In the genomic region with DNA sequence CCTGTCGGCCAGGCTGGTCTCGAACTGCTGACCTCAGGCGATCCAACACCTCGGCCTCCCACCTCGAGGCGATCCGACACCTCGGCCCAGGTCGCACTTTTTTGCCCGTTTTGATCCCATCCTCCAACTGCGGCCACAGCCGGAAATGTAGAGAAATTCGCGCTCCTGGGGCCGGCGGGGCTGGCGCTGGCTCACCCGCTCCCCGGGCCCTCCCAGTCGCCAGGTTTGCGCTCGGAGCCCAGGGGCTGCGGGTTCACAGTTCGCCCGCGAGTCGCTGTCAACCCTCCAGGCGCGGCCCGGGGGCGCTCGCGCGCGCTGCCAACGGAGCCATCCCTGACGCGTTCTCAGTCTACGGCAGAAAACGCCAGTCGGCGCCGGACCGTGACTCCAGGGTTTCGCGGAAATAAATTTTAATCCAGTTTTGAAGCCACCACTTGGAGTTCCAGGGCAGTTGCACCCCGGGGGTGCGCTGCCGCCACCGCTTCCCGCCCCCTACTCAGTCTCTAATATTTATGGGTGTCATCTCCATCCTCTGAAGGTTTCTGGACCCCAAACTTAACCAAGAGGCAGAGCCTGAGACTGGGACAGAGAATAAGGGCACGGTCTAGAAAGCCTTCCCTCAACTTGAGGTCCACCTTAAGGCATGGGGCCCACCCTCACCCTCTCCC, we compare ENCODE assay signal across 8 cellular contexts. TPM values are rescaled to one million over a fixed set of nuclear protein-coding genes. Genes with fewer than 3 reads are reported as not detected.
DNase-seq lines count a peak whose midpoint lies in the region; ATAC-seq, FAIRE-seq and TF ChIP-seq lines count a peak whose summit lies in the region.

No MANE protein-coding gene starts in this region.

- in situ Hi-C loops in GM13977 (cut with MboI; ENCODE audit: low pct_unique_long_range_greater_than_20kb, low sequenced_read_pairs, unreplicated experiment) = no loop called here
- in situ Hi-C loops in transverse colon (cut with MboI; ENCODE audit: low pct_ligation_motif_present in 1 of 4, low pct_unique_long_range_greater_than_20kb in 1 of 4, low sequenced_read_pairs in 3 of 4) = no loop called here

- H3K36me3 ChIP-seq in pancreas (no peaks in the 10 kb centered on the region), transverse colon (no peaks in the 10 kb centered on the region)

- 5 to 6% methylated on average over 46 to 52 of the region's 52 CpGs for WGBS in pancreas, 2 donors
- 4% methylated on average over 42 of the region's 52 CpGs; no CpG with 5 or more reads in 1 of the 2 donors for WGBS in transverse colon (ENCODE audit: low coverage in 1 of 2), 2 donors

- peaks cover 2 to 10% (median 4%) of the 10 kb centered on the region in 3 donors for H3K4me1 ChIP-seq in pancreas
- H3K4me1 ChIP-seq in transverse colon = peaks cover 20 to 57% (median 37%) of the 10 kb centered on the region in 4 donors

- peak; percentile 56 to 79 (median 66) for ATAC-seq in pancreas
- no peak for ATAC-seq in HG02588 (IDR thresholded peaks at IDR 0.05; ENCODE audit: unreplicated experiment)

- no peak for TF ChIP-seq POLR2A in transverse colon (IDR thresholded peaks at IDR 0.05)

- H3K27ac ChIP-seq in pancreas (peak overlapping the region in 2 of 4 donors; percentile 75 to 92), transverse colon (peak overlapping the region; percentile 40 to 65 (median 54))

- peak overlapping the region; percentile 22 for H3K4me3 ChIP-seq in fibroblast of pulmonary artery (replicated peaks; ENCODE audit: low read depth, low read length)
- peak overlapping the region in 1 of 4 donors; percentile 25 for H3K4me3 ChIP-seq in pancreas
- peak overlapping the region in 3 of 4 donors; percentile 4 to 41 (median 26) for H3K4me3 ChIP-seq in transverse colon

- DNase-seq in GM13977 (ENCODE audit: low spot score) (peak; percentile 87), NCI-H526 (lab: John Stamatoyannopoulos, UW) (peak; percentile 2 to 86), fibroblast of pulmonary artery (ENCODE audit: low read depth) (peak; percentile 65), pancreas (peak; percentile 66 to 91 (median 72)), transverse colon (peak; percentile 91), H4 (ENCODE audit: low spot score) (no peak)
- peak; percentile 66 to 73 for DNase-seq in activated T-helper 1 cell treated with anti-CD3 and anti-CD28 coated beads, Interleukin-2, amount 50 U/mL, for 16 hours (ENCODE audit: low read depth in 1 of 2, low spot score in 1 of 2)

- intact Hi-C loops in pancreas (cut with DNase I) (no loop called here), transverse colon (cut with DNase I; ENCODE audit: low total_unique reads) (no loop called here)

- no peak for TF ChIP-seq EP300 in transverse colon (IDR thresholded peaks at IDR 0.05; ENCODE audit: low read depth)

- no peak for FAIRE-seq in pancreas (lab: Jason Lieb, UNC)

- peaks cover 0 to 3% (median 1%) of the 10 kb centered on the region in 4 donors for H3K27me3 ChIP-seq in pancreas
- H3K27me3 ChIP-seq in transverse colon = peaks cover 35% of the 10 kb centered on the region

- H3K9me3 ChIP-seq in pancreas (no peaks in the 10 kb centered on the region), transverse colon (no peaks in the 10 kb centered on the region)

- TF ChIP-seq CTCF in GM13977 (IDR thresholded peaks at IDR 0.05; ENCODE audit: extremely low read depth, insufficient read depth, missing control alignments) (peak; percentile 64), fibroblast of pulmonary artery (IDR thresholded peaks at IDR 0.05; ENCODE audit: low read length, missing control alignments) (peak; percentile 51), pancreas (IDR thresholded peaks at IDR 0.05) (peak in 3 of 4 donors; percentile 15 to 19 (median 17)), transverse colon (IDR thresholded peaks at IDR 0.05) (peak; percentile 42 to 67 (median 60))

RNA-seq across cellular contexts. Expression of a gene that starts 1.5 kb away (rescaled TPM):
- 1 to 10 TPM in 1 of 6 donors, under 1 TPM in 5; 0.03 to 2.1 (median 0.12) TPM for total RNA-seq in pancreas
- polyA plus RNA-seq in pancreas = under 1 TPM in 1 of 2 donors, not detected in 1; 0.15 TPM
- total RNA-seq in transverse colon = 1 to 10 TPM in 1 of 4 donors, under 1 TPM in 2, not detected in 1; 0.14 to 1.5 (median 0.32) TPM
- total RNA-seq in H4 (2014; rRNA removed; shearing (Covaris generic)) = 0.18 and 0.48 TPM in 2 replicates

RNA-seq across cellular contexts. Expression of a gene that starts 14.4 kb away (rescaled TPM):
- total RNA-seq in pancreas = 10 to 100 TPM in 4 of 6 donors, 1 to 10 TPM in 2; 5.8 to 68.6 (median 12.4) TPM
- 10 to 100 TPM; 36.0 to 58.6 TPM for polyA plus RNA-seq in pancreas
- 10 to 100 TPM; 27.5 to 60.7 (median 32.2) TPM for total RNA-seq in transverse colon
- 0.39 and 0.68 TPM in 2 replicates for total RNA-seq in H4 (2014; rRNA removed; shearing (Covaris generic))

RNA-seq across cellular contexts. Expression of a gene that starts 18.5 kb away (rescaled TPM):
- total RNA-seq in pancreas (under 1 TPM in 1 of 6 donors, not detected in 5; 0.63 TPM), transverse colon (not detected)
- polyA plus RNA-seq in pancreas = under 1 TPM; 0.45 to 0.80 TPM
- total RNA-seq in H4 (2014; rRNA removed; shearing (Covaris generic)) = not detected in 2 replicates

RNA-seq across cellular contexts. Expression of a gene that starts 18.8 kb away (rescaled TPM):
- total RNA-seq in pancreas (1 to 10 TPM in 5 of 6 donors, not detected in 1; 1.2 to 3.1 (median 1.6) TPM), transverse colon (10 to 100 TPM in 1 of 4 donors, 1 to 10 TPM in 2, not detected in 1; 5.1 to 63.6 (median 5.9) TPM)
- 1 to 10 TPM in 1 of 2 donors, under 1 TPM in 1; 0.65 to 3.8 TPM for polyA plus RNA-seq in pancreas
- total RNA-seq in H4 (2014; rRNA removed; shearing (Covaris generic)) = 1.3 and 11.9 TPM in 2 replicates

RNA-seq across cellular contexts. Expression of a gene that starts 34.0 kb away (rescaled TPM):
- total RNA-seq in pancreas = 10 to 100 TPM in 3 of 6 donors, 1 to 10 TPM in 3; 7.2 to 26.8 (median 10.1) TPM
- 10 to 100 TPM; 59.7 to 87.0 TPM for polyA plus RNA-seq in pancreas
- total RNA-seq in transverse colon = 100 to 1,000 TPM in 1 of 4 donors, 10 to 100 TPM in 3; 34.2 to 111 (median 37.6) TPM
- 2.0 and 2.4 TPM in 2 replicates for total RNA-seq in H4 (2014; rRNA removed; shearing (Covaris generic))
